31 cellular contexts compared by ENCODE assay signal in genomic region chr1:30490554-30491053, GRCh38.
"Had no signal": no experiment of that assay in that cellular context is flagged by ENCODE, and none has a peak within 500 bp of the region (broad histone marks: within the 10 kb centered on the region; RNA-seq: fewer than 3 reads in every experiment).

No MANE protein-coding gene starts in this region.

- H3K4me2 ChIP-seq: smooth muscle cell had no signal

- H3K4me3 Mint-ChIP-seq: immature natural killer cell; naive thymus-derived CD8-positive, alpha-beta T cell; nephron; neural crest cell; stimulated activated naive CD8-positive, alpha-beta T cell treated with anti-CD3 and anti-CD28 coated beads, Interleukin-15, Interleukin-2, amounts not matched to agents 100 ng/mL and 50 ng/mL, for 24 hours had no signal

- H3K36me3 ChIP-seq: heart left ventricle, left lung, lower lobe of right lung, right atrium auricular region, sigmoid colon, suprapubic skin, thoracic aorta, tibial artery, upper lobe of right lung had no signal

- H3K4me1 ChIP-seq: heart left ventricle, left lung, lower lobe of right lung, parathyroid adenoma, right atrium auricular region, sigmoid colon, suprapubic skin, tibial artery, upper lobe of right lung had no signal

- DNase-seq: heart left ventricle; hypothalamus; immature natural killer cell; kidney; left colon; lower lobe of right lung; mammary epithelial cell; mesenchymal stem cell; naive thymus-derived CD8-positive, alpha-beta T cell; nucleus accumbens; sigmoid colon; stimulated activated CD4-positive, alpha-beta T cell treated with anti-CD3 and anti-CD28 coated beads, Interleukin-12 subunit alpha, Interleukin-12 subunit beta, amount 100 ng/mL, for 4 hours; stimulated activated CD4-positive, alpha-beta T cell treated with anti-CD3 and anti-CD28 coated beads, Interleukin-15, amount 100 ng/mL, for 24 hours; stimulated activated CD4-positive, alpha-beta T cell treated with anti-CD3 and anti-CD28 coated beads, Interleukin-2, amount 100 ng/mL, for 24 hours; stimulated activated CD4-positive, alpha-beta T cell treated with anti-CD3 and anti-CD28 coated beads, Interleukin-4, amount 100 ng/mL, for 1 hour; stimulated activated naive CD4-positive, alpha-beta T cell; trophoblast cell had no signal

- H3K36me3 Mint-ChIP-seq: immature natural killer cell; naive thymus-derived CD8-positive, alpha-beta T cell had no signal

- H3K27ac Mint-ChIP-seq: immature natural killer cell; naive thymus-derived CD8-positive, alpha-beta T cell; nephron; progenitor cell of endocrine pancreas; stimulated activated naive CD8-positive, alpha-beta T cell treated with anti-CD3 and anti-CD28 coated beads, Interleukin-15, Interleukin-2, amounts not matched to agents 100 ng/mL and 50 ng/mL, for 24 hours had no signal

- FAIRE-seq: islet of Langerhans, kidney, urothelium cell line had no signal

- H3K9me3 ChIP-seq: heart left ventricle, left lung, lower lobe of right lung, right atrium auricular region, sigmoid colon, suprapubic skin, thoracic aorta, upper lobe of right lung had no signal

- H2AFZ ChIP-seq: parathyroid adenoma had no signal

- H3K4me1 Mint-ChIP-seq: immature natural killer cell; naive thymus-derived CD8-positive, alpha-beta T cell; nephron; neural crest cell had no signal

- H3K79me2 ChIP-seq: parathyroid adenoma had no signal

- H3K27ac ChIP-seq: heart left ventricle, left lung, lower lobe of right lung, parathyroid adenoma, right atrium auricular region, sigmoid colon, suprapubic skin, thoracic aorta, tibial artery, upper lobe of right lung had no signal

- H3K27me3 ChIP-seq: right atrium auricular region, sigmoid colon, suprapubic skin, upper lobe of right lung had no signal

- H3K9me3 Mint-ChIP-seq: immature natural killer cell had no signal

- H3K4me3 ChIP-seq: heart left ventricle, left lung, lower lobe of right lung, right atrium auricular region, sigmoid colon, smooth muscle cell, suprapubic skin, thoracic aorta, tibial artery, upper lobe of right lung had no signal
